In genomic region chr12:84508325-84508861, GRCh38 we compare ENCODE assay signal across 8 cellular contexts.
A peak's percentile ranks its signal among the peaks of the same experiment; 100 is the strongest.
DNase-seq lines count a peak whose midpoint lies in the region; ATAC-seq and TF ChIP-seq lines count a peak whose summit lies in the region.

No MANE protein-coding gene starts in this region.

- no peak overlapping the region for H3K27ac ChIP-seq in CD8-positive, alpha-beta T cell (ENCODE audit: low read depth, low read length)

- H3K4me1 Mint-ChIP-seq in CD8-positive, alpha-beta T cell (ENCODE audit: low read depth) = no peaks in the 10 kb centered on the region

- H3K36me3 Mint-ChIP-seq in CD8-positive, alpha-beta T cell = no peaks in the 10 kb centered on the region

- POLR2A ChIA-PET in CD8-positive, alpha-beta T cell (lab: Charles Lee) = no interaction called here

- H3K36me3 ChIP-seq in CD8-positive, alpha-beta T cell (ENCODE audit: insufficient read depth, low read length) = no peaks in the 10 kb centered on the region

- no peak overlapping the region for H3K4me3 Mint-ChIP-seq in CD8-positive, alpha-beta T cell

- peak; percentile 72 for ATAC-seq in GM21367 (IDR thresholded peaks at IDR 0.05; ENCODE audit: unreplicated experiment)
- no peak for ATAC-seq in CD8-positive, alpha-beta T cell

- DNase-seq in AG20443 (ENCODE audit: low spot score) = peak; percentile 83
- DNase-seq in HPDE6-E6E7 (ENCODE audit: extremely low spot score) = peak; percentile 84
- peak; percentile 20 for DNase-seq in SKM-1 treated with dmso at 0.1 percent for 144 hours (lab: John Stamatoyannopoulos, UW; ENCODE audit: unreplicated experiment)
- DNase-seq in islet precursor cell = peak; percentile 82
- no peak for DNase-seq in stimulated activated CD4-positive, alpha-beta T cell treated with anti-CD3 and anti-CD28 coated beads, Interleukin-4, amount 100 ng/mL, for 24 hours
- DNase-seq in stimulated activated CD4-positive, alpha-beta T cell treated with anti-CD3 and anti-CD28 coated beads, Interleukin-2, amount 100 ng/mL, for 24 hours = no peak
- DNase-seq in CD8-positive, alpha-beta T cell = no peak

- no peak overlapping the region for H3K27ac Mint-ChIP-seq in CD8-positive, alpha-beta T cell

- no peaks in the 10 kb centered on the region for H3K27me3 Mint-ChIP-seq in CD8-positive, alpha-beta T cell (ENCODE audit: low read depth)

- no peaks in the 10 kb centered on the region for H3K4me1 ChIP-seq in CD8-positive, alpha-beta T cell (ENCODE audit: insufficient read depth, low read length)

- H3K9me3 Mint-ChIP-seq in CD8-positive, alpha-beta T cell = no peaks in the 10 kb centered on the region

- no peaks in the 10 kb centered on the region for H3K27me3 ChIP-seq in CD8-positive, alpha-beta T cell (ENCODE audit: insufficient read depth, low read length)

- CTCF ChIA-PET in CD8-positive, alpha-beta T cell (lab: Charles Lee) = no interaction called here

- H3K4me3 ChIP-seq in CD8-positive, alpha-beta T cell (ENCODE audit: low read depth, low read length) = no peak overlapping the region

- no peak for TF ChIP-seq CTCF in CD8-positive, alpha-beta T cell (IDR thresholded peaks at IDR 0.05)

- no peaks in the 10 kb centered on the region for H3K9me3 ChIP-seq in CD8-positive, alpha-beta T cell (ENCODE audit: low read length)

- intact Hi-C loops in CD8-positive, alpha-beta T cell (cut with DNase I, micrococcal nuclease) = loop anchor here in 1 of 2 experiments (10.0 kb wide), 2 partner anchors 1824 to 1984 kb away; partner anchors contain the start of gene TMTC2

Comparison
In these comparisons a context has a peak if more than half of its experiments do, and no peak if none do; other contexts are left out.
1. DNase-seq: peak in AG20443 (single experiment), HPDE6-E6E7 (single experiment), SKM-1 treated with dmso at 0.1 percent for 144 hours (single experiment) and islet precursor cell (single experiment); none in stimulated activated CD4-positive, alpha-beta T cell treated with anti-CD3 and anti-CD28 coated beads, Interleukin-4, amount 100 ng/mL, for 24 hours (single experiment), stimulated activated CD4-positive, alpha-beta T cell treated with anti-CD3 and anti-CD28 coated beads, Interleukin-2, amount 100 ng/mL, for 24 hours (0 of 2) and CD8-positive, alpha-beta T cell (0 of 7).